1 cellular context compared by ENCODE assay signal in genomic region chr9:70297141-70297540, GRCh38.
TF ChIP-seq lines count a peak whose summit lies in the region.

No MANE protein-coding gene starts in this region.

TF ChIP-seq in IMR-90, 13 proteins besides CTCF, POLR2A, EP300 and RAD21:
- TF ChIP-seq RCOR1 (IDR thresholded peaks at IDR 0.05; ENCODE audit: insufficient replicate concordance, low read length): no peak
- no peak for TF ChIP-seq CHD1 (IDR thresholded peaks at IDR 0.05; ENCODE audit: low read depth, low read length)
- no peak for TF ChIP-seq MXI1 (IDR thresholded peaks at IDR 0.05; ENCODE audit: borderline replicate concordance, low read depth, low read length)
- TF ChIP-seq, protein P1, sequence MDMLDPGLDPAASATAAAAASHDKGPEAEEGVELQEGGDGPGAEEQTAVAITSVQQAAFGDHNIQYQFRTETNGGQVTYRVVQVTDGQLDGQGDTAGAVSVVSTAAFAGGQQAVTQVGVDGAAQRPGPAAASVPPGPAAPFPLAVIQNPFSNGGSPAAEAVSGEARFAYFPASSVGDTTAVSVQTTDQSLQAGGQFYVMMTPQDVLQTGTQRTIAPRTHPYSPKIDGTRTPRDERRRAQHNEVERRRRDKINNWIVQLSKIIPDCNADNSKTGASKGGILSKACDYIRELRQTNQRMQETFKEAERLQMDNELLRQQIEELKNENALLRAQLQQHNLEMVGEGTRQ (IDR thresholded peaks at IDR 0.05; ENCODE audit: low read depth, low read length): no peak
- TF ChIP-seq MAFK (IDR thresholded peaks at IDR 0.05; ENCODE audit: low read depth, low read length): no peak
- no peak for TF ChIP-seq SMC3 (IDR thresholded peaks at IDR 0.05; ENCODE audit: low read depth, low read length)
- TF ChIP-seq CEBPB (IDR thresholded peaks at IDR 0.05; ENCODE audit: low read depth, low read length): 0 out of 2 replicates have a peak, but pooled peaks have one; percentile 11
